In the genomic region with DNA sequence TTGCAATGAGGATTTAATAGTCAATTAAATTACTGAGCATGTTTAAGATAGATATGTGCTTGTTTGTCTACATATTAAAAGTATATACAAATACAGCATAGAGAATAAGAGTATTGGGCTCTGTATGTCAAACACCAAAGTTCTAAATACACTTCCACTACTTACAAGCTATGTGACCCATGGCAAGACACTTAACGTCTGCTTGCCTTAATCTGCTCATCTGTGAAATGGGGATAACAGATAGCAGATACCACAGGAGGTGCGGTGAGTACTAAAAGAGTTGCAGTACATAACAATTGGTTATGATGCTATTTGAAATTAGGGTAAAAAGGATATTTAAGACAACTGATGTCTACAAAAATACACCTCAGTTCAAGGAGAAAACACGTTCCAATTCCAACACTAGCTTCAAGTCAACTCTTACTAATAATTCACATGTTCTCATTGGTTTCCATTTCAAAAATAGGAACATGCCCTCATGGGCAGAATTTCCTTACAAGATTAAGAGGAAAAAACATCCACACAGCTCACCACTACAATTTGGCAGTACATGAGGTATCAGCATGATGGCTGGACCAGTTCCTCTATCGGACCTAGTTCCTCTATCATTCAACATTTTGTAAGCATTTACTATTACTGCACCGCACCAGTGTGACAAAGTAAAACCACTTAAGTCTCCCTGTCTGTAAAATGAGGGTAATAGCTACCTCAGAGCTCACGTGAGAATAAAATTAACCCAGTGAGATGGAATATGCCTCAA, we compare ENCODE assay signal across 2 cellular contexts.
TF ChIP-seq lines count a peak whose summit lies in the region.

No MANE protein-coding gene starts in this region.

TF ChIP-seq in SK-N-SH treated with all-trans-retinoic acid at 6 μM for 48 hours, 23 proteins besides CTCF, POLR2A, EP300 and RAD21:
- TF ChIP-seq, protein P1, sequence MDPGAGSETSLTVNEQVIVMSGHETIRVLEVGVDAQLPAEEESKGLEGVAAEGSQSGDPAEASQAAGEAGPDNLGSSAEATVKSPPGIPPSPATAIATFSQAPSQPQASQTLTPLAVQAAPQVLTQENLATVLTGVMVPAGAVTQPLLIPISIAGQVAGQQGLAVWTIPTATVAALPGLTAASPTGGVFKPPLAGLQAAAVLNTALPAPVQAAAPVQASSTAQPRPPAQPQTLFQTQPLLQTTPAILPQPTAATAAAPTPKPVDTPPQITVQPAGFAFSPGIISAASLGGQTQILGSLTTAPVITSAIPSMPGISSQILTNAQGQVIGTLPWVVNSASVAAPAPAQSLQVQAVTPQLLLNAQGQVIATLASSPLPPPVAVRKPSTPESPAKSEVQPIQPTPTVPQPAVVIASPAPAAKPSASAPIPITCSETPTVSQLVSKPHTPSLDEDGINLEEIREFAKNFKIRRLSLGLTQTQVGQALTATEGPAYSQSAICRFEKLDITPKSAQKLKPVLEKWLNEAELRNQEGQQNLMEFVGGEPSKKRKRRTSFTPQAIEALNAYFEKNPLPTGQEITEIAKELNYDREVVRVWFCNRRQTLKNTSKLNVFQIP (CRISPR knock-in tag; IDR thresholded peaks at IDR 0.05; ENCODE audit: borderline replicate concordance, low read depth) = no peak
- TF ChIP-seq GLIS3 (CRISPR knock-in tag; IDR thresholded peaks at IDR 0.05) (no peak), ZC3H10 (CRISPR knock-in tag; IDR thresholded peaks at IDR 0.05) (no peak), ZNF70 (CRISPR knock-in tag; IDR thresholded peaks at IDR 0.05) (no peak)

TF ChIP-seq in K562, 482 proteins besides CTCF, POLR2A, EP300 and RAD21 (continued from another document):
- TF ChIP-seq, protein P2, sequence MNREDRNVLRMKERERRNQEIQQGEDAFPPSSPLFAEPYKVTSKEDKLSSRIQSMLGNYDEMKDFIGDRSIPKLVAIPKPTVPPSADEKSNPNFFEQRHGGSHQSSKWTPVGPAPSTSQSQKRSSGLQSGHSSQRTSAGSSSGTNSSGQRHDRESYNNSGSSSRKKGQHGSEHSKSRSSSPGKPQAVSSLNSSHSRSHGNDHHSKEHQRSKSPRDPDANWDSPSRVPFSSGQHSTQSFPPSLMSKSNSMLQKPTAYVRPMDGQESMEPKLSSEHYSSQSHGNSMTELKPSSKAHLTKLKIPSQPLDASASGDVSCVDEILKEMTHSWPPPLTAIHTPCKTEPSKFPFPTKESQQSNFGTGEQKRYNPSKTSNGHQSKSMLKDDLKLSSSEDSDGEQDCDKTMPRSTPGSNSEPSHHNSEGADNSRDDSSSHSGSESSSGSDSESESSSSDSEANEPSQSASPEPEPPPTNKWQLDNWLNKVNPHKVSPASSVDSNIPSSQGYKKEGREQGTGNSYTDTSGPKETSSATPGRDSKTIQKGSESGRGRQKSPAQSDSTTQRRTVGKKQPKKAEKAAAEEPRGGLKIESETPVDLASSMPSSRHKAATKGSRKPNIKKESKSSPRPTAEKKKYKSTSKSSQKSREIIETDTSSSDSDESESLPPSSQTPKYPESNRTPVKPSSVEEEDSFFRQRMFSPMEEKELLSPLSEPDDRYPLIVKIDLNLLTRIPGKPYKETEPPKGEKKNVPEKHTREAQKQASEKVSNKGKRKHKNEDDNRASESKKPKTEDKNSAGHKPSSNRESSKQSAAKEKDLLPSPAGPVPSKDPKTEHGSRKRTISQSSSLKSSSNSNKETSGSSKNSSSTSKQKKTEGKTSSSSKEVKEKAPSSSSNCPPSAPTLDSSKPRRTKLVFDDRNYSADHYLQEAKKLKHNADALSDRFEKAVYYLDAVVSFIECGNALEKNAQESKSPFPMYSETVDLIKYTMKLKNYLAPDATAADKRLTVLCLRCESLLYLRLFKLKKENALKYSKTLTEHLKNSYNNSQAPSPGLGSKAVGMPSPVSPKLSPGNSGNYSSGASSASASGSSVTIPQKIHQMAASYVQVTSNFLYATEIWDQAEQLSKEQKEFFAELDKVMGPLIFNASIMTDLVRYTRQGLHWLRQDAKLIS (CRISPR knock-in tag; IDR thresholded peaks at IDR 0.05) = no peak
- TF ChIP-seq ELF1 (tag; IDR thresholded peaks at IDR 0.05) = no peak
